Comparison of ENCODE assay signal across 9 cellular contexts in genomic region chr3:194204036-194204792, GRCh38.
DNase-seq lines count a peak whose midpoint lies in the region; ATAC-seq, FAIRE-seq and TF ChIP-seq lines count a peak whose summit lies in the region.
"Had no signal": no experiment of that assay in that cellular context is flagged by ENCODE, and none has a peak within 500 bp of the region (broad histone marks: within the 10 kb centered on the region; RNA-seq: fewer than 3 reads in every experiment).

No MANE protein-coding gene starts in this region.

- H3K9me3 ChIP-seq in A549, result no peaks in the 10 kb centered on the region
- H3K9me3 ChIP-seq in sigmoid colon, result no peaks in the 10 kb centered on the region

- TF ChIP-seq CTCF in A549 (IDR thresholded peaks at IDR 0.05), result no peak
- no peak for TF ChIP-seq CTCF in sigmoid colon (IDR thresholded peaks at IDR 0.05)

- TF ChIP-seq POLR2A in A549 (IDR thresholded peaks at IDR 0.05; ENCODE audit: low read length), result no peak
- no peak for TF ChIP-seq POLR2A in sigmoid colon (IDR thresholded peaks at IDR 0.05)

- H3K27ac ChIP-seq in A549 (peak overlapping the region; percentile 70 to 95), sigmoid colon (no peak overlapping the region)

- intact Hi-C loops in sigmoid colon (cut with DNase I), result loop anchor here (5.0 kb wide), 1 partner anchor 57 kb away; no protein-coding TSS in a partner anchor

- ATAC-seq in A549 (peak; percentile 68 to 82; a peak in 5 of 6 replicates), esophagus mucosa (peak; percentile 21), GM18858 (IDR thresholded peaks at IDR 0.05; ENCODE audit: unreplicated experiment) (no peak)

- H3K27me3 ChIP-seq in sigmoid colon, result peaks cover 7 to 25% (median 13%) of the 10 kb centered on the region in 3 donors

- DNase-seq in A549 (ENCODE audit: low read depth in 1 of 2, low spot score in 1 of 2) (peak in 1 of 2 experiments; percentile 33), GM19238 (ENCODE audit: insufficient read length, low spot score) (peak; percentile 35), SW480 (ENCODE audit: low spot score) (peak; percentile 41), sigmoid colon (no peak), GOT3 (lab: John Stamatoyannopoulos, UW) (no peak), HPDE6-E6E7 (ENCODE audit: extremely low spot score) (no peak)

- POLR2A ChIA-PET in A549 (lab: Yijun Ruan, JAX), result no interaction called here

- CTCF ChIA-PET in A549 (lab: Yijun Ruan, JAX), result no interaction called here

- WGBS in A549 (ENCODE audit: missing lambda C conversion rate), result 20% methylated on average over 12 of the region's 70 CpGs
- 9 to 22% methylated on average over 70 of the region's 70 CpGs for WGBS in sigmoid colon, 2 donors

- peak overlapping the region; percentile 78 for H3K4me2 ChIP-seq in A549

- H3K36me3 ChIP-seq in sigmoid colon, result no peaks in the 10 kb centered on the region

- TF ChIP-seq EP300 in A549 (IDR thresholded peaks at IDR 0.05) (no peak), sigmoid colon (IDR thresholded peaks at IDR 0.05) (no peak)

- H3K4me1 ChIP-seq in A549 (no peaks in the 10 kb centered on the region), sigmoid colon (peaks cover 0 to 26% (median 21%) of the 10 kb centered on the region in 4 donors)

- TF ChIP-seq RAD21 in A549 (conservative IDR thresholded peaks at IDR 0.05 in 1 of 2, IDR thresholded peaks at IDR 0.05 in 1 of 2), result no peak

- peak overlapping the region; percentile 53 for H3K4me3 ChIP-seq in A549
- H3K4me3 ChIP-seq in sigmoid colon, result peak overlapping the region in 3 of 4 donors; percentile 29 to 43 (median 41)

- FAIRE-seq in A549 (lab: Jason Lieb, UNC), result no peak
- FAIRE-seq: GM18507 had no signal

TF ChIP-seq in A549, 52 proteins besides CTCF, POLR2A, EP300 and RAD21:
- TF ChIP-seq JUN (IDR thresholded peaks at IDR 0.05) (no peak), SREBF2 (IDR thresholded peaks at IDR 0.05) (no peak), KDM1A (IDR thresholded peaks at IDR 0.05; ENCODE audit: low read depth) (no peak)
TF ChIP-seq in A549: peak in this region for 0.

Comparison
In these comparisons a context has a peak if more than half of its experiments do, and no peak if none do; other contexts are left out.
1. DNase-seq: peak in GM19238 (single experiment) and SW480 (single experiment); none in sigmoid colon (single experiment), GOT3 (single experiment) and HPDE6-E6E7 (single experiment).
2. H3K27ac ChIP-seq: peak in A549 (2 of 2); none in sigmoid colon (0 of 4).